2 cellular contexts compared by ENCODE assay signal in genomic region chr16:29694384-29695195, GRCh38.
TF ChIP-seq lines count a peak whose summit lies in the region.

No MANE protein-coding gene starts in this region.

TF ChIP-seq in SK-N-SH, 30 proteins besides CTCF, POLR2A, EP300 and RAD21:
- TF ChIP-seq USF2 (IDR thresholded peaks at IDR 0.05; ENCODE audit: borderline replicate concordance, low read depth, low read length) (no peak), RFX5 (IDR thresholded peaks at IDR 0.05; ENCODE audit: low read length) (no peak), FOXJ3 (CRISPR knock-in tag; IDR thresholded peaks at IDR 0.05) (no peak), ELF1 (IDR thresholded peaks at IDR 0.05) (no peak), SIN3A (IDR thresholded peaks at IDR 0.05; ENCODE audit: borderline replicate concordance, low read depth, low read length) (no peak), POLR2AphosphoS5 (IDR thresholded peaks at IDR 0.05; ENCODE audit: low read depth, low read length) (no peak), YY1 (IDR thresholded peaks at IDR 0.05; ENCODE audit: low read depth) (no peak), IRF3 (IDR thresholded peaks at IDR 0.05; ENCODE audit: low read depth, low read length) (no peak), RCOR1 (IDR thresholded peaks at IDR 0.05; ENCODE audit: low read length) (no peak), MEF2A (IDR thresholded peaks at IDR 0.05; ENCODE audit: borderline replicate concordance, low read depth) (no peak), EZH2phosphoT487 (IDR thresholded peaks at IDR 0.05; ENCODE audit: borderline replicate concordance, low read depth) (no peak), TCF12 (IDR thresholded peaks at IDR 0.05) (no peak), TEAD4 (IDR thresholded peaks at IDR 0.05; ENCODE audit: borderline replicate concordance, insufficient read depth) (no peak), REST (IDR thresholded peaks at IDR 0.05; ENCODE audit: low read depth, low read length) (no peak), FOXM1 (IDR thresholded peaks at IDR 0.05; ENCODE audit: low read depth) (no peak), CHD2 (IDR thresholded peaks at IDR 0.05; ENCODE audit: low read length, partially characterized antibody) (no peak), SMC3 (IDR thresholded peaks at IDR 0.05; ENCODE audit: low read depth, low read length) (no peak)
- TF ChIP-seq, protein P1, sequence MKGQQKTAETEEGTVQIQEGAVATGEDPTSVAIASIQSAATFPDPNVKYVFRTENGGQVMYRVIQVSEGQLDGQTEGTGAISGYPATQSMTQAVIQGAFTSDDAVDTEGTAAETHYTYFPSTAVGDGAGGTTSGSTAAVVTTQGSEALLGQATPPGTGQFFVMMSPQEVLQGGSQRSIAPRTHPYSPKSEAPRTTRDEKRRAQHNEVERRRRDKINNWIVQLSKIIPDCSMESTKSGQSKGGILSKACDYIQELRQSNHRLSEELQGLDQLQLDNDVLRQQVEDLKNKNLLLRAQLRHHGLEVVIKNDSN (IDR thresholded peaks at IDR 0.05; ENCODE audit: borderline replicate concordance, low read depth), result no peak
- TF ChIP-seq, protein P2, sequence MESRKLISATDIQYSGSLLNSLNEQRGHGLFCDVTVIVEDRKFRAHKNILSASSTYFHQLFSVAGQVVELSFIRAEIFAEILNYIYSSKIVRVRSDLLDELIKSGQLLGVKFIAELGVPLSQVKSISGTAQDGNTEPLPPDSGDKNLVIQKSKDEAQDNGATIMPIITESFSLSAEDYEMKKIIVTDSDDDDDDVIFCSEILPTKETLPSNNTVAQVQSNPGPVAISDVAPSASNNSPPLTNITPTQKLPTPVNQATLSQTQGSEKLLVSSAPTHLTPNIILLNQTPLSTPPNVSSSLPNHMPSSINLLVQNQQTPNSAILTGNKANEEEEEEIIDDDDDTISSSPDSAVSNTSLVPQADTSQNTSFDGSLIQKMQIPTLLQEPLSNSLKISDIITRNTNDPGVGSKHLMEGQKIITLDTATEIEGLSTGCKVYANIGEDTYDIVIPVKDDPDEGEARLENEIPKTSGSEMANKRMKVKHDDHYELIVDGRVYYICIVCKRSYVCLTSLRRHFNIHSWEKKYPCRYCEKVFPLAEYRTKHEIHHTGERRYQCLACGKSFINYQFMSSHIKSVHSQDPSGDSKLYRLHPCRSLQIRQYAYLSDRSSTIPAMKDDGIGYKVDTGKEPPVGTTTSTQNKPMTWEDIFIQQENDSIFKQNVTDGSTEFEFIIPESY (IDR thresholded peaks at IDR 0.05; ENCODE audit: borderline replicate concordance, low read depth), result no peak
- TF ChIP-seq, protein P3, sequence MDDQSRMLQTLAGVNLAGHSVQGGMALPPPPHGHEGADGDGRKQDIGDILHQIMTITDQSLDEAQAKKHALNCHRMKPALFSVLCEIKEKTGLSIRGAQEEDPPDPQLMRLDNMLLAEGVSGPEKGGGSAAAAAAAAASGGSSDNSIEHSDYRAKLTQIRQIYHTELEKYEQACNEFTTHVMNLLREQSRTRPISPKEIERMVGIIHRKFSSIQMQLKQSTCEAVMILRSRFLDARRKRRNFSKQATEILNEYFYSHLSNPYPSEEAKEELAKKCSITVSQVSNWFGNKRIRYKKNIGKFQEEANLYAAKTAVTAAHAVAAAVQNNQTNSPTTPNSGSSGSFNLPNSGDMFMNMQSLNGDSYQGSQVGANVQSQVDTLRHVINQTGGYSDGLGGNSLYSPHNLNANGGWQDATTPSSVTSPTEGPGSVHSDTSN (IDR thresholded peaks at IDR 0.05), result no peak

TF ChIP-seq in SK-N-SH treated with all-trans-retinoic acid at 6 μM for 48 hours, 23 proteins besides CTCF, POLR2A, EP300 and RAD21 (continued from another document):
- TF ChIP-seq CSRNP3 (CRISPR knock-in tag; IDR thresholded peaks at IDR 0.05) (no peak), ZNF8 (CRISPR knock-in tag; IDR thresholded peaks at IDR 0.05) (no peak), ZFP30 (CRISPR knock-in tag; IDR thresholded peaks at IDR 0.05) (no peak), ZC3H10 (CRISPR knock-in tag; IDR thresholded peaks at IDR 0.05) (no peak), ZFP3 (CRISPR knock-in tag; IDR thresholded peaks at IDR 0.05) (no peak), ESRRG (CRISPR knock-in tag; IDR thresholded peaks at IDR 0.05) (no peak), ZNF565 (CRISPR knock-in tag; conservative IDR thresholded peaks at IDR 0.05; ENCODE audit: low read depth) (no peak), PPARA (CRISPR knock-in tag; IDR thresholded peaks at IDR 0.05; ENCODE audit: borderline replicate concordance) (no peak), ISL1 (CRISPR knock-in tag; IDR thresholded peaks at IDR 0.05) (no peak), TCF4 (CRISPR knock-in tag; IDR thresholded peaks at IDR 0.05; ENCODE audit: borderline replicate concordance) (no peak), POU6F1 (CRISPR knock-in tag; IDR thresholded peaks at IDR 0.05; ENCODE audit: borderline replicate concordance, low read depth) (no peak), BACH2 (CRISPR knock-in tag; IDR thresholded peaks at IDR 0.05; ENCODE audit: borderline replicate concordance) (no peak), CREB5 (CRISPR knock-in tag; IDR thresholded peaks at IDR 0.05; ENCODE audit: low read depth) (no peak), SNAI2 (CRISPR knock-in tag; IDR thresholded peaks at IDR 0.05) (no peak)
- TF ChIP-seq, protein P4, sequence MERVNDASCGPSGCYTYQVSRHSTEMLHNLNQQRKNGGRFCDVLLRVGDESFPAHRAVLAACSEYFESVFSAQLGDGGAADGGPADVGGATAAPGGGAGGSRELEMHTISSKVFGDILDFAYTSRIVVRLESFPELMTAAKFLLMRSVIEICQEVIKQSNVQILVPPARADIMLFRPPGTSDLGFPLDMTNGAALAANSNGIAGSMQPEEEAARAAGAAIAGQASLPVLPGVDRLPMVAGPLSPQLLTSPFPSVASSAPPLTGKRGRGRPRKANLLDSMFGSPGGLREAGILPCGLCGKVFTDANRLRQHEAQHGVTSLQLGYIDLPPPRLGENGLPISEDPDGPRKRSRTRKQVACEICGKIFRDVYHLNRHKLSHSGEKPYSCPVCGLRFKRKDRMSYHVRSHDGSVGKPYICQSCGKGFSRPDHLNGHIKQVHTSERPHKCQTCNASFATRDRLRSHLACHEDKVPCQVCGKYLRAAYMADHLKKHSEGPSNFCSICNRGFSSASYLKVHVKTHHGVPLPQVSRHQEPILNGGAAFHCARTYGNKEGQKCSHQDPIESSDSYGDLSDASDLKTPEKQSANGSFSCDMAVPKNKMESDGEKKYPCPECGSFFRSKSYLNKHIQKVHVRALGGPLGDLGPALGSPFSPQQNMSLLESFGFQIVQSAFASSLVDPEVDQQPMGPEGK (CRISPR knock-in tag; IDR thresholded peaks at IDR 0.05; ENCODE audit: borderline replicate concordance), result no peak
- TF ChIP-seq, protein P5, sequence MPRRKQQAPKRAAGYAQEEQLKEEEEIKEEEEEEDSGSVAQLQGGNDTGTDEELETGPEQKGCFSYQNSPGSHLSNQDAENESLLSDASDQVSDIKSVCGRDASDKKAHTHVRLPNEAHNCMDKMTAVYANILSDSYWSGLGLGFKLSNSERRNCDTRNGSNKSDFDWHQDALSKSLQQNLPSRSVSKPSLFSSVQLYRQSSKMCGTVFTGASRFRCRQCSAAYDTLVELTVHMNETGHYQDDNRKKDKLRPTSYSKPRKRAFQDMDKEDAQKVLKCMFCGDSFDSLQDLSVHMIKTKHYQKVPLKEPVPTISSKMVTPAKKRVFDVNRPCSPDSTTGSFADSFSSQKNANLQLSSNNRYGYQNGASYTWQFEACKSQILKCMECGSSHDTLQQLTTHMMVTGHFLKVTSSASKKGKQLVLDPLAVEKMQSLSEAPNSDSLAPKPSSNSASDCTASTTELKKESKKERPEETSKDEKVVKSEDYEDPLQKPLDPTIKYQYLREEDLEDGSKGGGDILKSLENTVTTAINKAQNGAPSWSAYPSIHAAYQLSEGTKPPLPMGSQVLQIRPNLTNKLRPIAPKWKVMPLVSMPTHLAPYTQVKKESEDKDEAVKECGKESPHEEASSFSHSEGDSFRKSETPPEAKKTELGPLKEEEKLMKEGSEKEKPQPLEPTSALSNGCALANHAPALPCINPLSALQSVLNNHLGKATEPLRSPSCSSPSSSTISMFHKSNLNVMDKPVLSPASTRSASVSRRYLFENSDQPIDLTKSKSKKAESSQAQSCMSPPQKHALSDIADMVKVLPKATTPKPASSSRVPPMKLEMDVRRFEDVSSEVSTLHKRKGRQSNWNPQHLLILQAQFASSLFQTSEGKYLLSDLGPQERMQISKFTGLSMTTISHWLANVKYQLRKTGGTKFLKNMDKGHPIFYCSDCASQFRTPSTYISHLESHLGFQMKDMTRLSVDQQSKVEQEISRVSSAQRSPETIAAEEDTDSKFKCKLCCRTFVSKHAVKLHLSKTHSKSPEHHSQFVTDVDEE (CRISPR knock-in tag; IDR thresholded peaks at IDR 0.05), result no peak
